Comparison of ENCODE assay signal across 1 cellular context in genomic region chr13:28636677-28637317, GRCh38.
TF ChIP-seq lines count a peak whose summit lies in the region.

No MANE protein-coding gene starts in this region.

TF ChIP-seq in HEK293, 187 proteins besides CTCF, POLR2A, EP300 and RAD21 (continued from another document):
- TF ChIP-seq PRDM10 (tag by site-specific recombination; IDR thresholded peaks at IDR 0.05) = peak; percentile 27; the same call in 1 of the 2 replicates
